Comparison of ENCODE assay signal across 28 cellular contexts in the genomic region with DNA sequence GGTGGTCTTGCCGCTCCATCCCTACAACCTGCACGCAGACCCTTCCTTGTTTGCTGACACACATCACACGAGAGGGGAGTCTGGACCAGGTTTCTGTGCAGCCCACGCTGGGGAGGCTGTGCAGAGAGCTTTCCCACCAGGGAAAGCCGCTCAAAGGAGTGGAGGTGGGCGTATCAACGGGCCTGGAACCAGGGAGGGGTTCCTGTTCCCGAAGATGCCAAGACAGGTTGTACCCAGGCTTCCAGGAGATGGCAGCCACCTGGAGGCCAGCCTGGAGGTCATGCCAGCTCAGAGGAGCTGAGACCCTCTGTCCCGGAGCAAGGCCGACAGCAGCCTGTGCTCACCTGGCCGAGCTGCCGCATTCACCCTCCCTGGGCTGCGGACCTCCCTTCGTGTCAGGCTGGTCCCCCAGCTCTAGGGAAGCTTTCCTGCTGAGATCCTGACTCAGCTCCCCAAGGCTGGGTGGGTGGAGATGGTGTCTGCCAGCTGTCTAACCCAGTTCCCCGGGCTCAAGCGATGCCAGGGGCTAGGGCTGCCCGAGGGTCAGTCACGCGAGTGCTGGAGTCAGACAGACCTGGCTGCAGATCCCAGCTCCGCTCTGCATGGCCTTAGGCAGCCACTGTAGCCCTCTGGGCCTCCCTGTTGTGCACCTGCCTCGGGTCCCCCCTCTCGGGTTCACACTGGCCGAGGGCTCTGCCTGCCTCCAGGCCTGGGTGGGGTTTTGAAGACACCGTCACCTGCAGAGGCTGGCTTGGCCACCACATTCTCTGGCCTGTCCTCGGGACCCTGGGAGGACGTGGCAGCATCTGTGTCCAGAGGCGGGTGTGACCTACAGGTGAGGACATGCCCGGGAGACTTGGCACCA. TPM values are rescaled to one million over a fixed set of nuclear protein-coding genes. Genes with fewer than 3 reads are reported as not detected.
"Had no signal": no experiment of that assay in that cellular context is flagged by ENCODE, and none has a peak within 500 bp of the region (broad histone marks: within the 10 kb centered on the region; RNA-seq: fewer than 3 reads in every experiment).

No MANE protein-coding gene starts in this region.

- H3K36me3 ChIP-seq: left lung, neutrophil, right lobe of liver, suprapubic skin, thoracic aorta, tibial artery, uterus had no signal

- H3K79me2 ChIP-seq: parathyroid adenoma had no signal

- H2AFZ ChIP-seq: parathyroid adenoma had no signal

- H3K27ac ChIP-seq: left lung, neutrophil, parathyroid adenoma, psoas muscle, right lobe of liver, suprapubic skin, thoracic aorta, tibial artery, uterus had no signal

- H3K4me1 ChIP-seq: left lung, parathyroid adenoma, psoas muscle, right lobe of liver, suprapubic skin, tibial artery, uterus had no signal

- H3K27me3 ChIP-seq: right lobe of liver, uterus had no signal

- H3K4me3 ChIP-seq: left lung, lung, psoas muscle, right lobe of liver, smooth muscle cell, suprapubic skin, thoracic aorta, tibial artery, uterus had no signal

- DNase-seq: head of caudate nucleus; hippocampal formation; kidney glomerular epithelial cell; left cardiac atrium; naive thymus-derived CD8-positive, alpha-beta T cell; occipital lobe; psoas muscle; right lobe of liver; stimulated activated CD4-positive, alpha-beta T cell treated with anti-CD3 and anti-CD28 coated beads, Interleukin-1b, Interleukin-23, amount 100 ng/mL, for 48 hours; stimulated activated CD4-positive, alpha-beta T cell treated with anti-CD3 and anti-CD28 coated beads, Interleukin-2, amount 100 ng/mL, for 48 hours; stimulated activated CD4-positive, alpha-beta T cell treated with anti-CD3 and anti-CD28 coated beads, Interleukin-4, amount 100 ng/mL, for 4 hours; stimulated activated CD8-positive, alpha-beta memory T cell treated with anti-CD3 and anti-CD28 coated beads, Interleukin-4, amount 100 ng/mL, for 48 hours; stimulated activated naive CD4-positive, alpha-beta T cell treated with Interleukin-2 at 50 U/mL for 16 hours; tibial artery; trophoblast cell; uterus had no signal

- H3K9me3 ChIP-seq: left lung, neutrophil, psoas muscle, right lobe of liver, suprapubic skin, thoracic aorta, tibial artery, uterus had no signal

- H3K4me2 ChIP-seq: smooth muscle cell had no signal

- ATAC-seq: left cardiac atrium; left lung; naive thymus-derived CD8-positive, alpha-beta T cell; psoas muscle had no signal

- H3K9ac ChIP-seq: parathyroid adenoma had no signal

RNA-seq across cellular contexts. Expression of a gene that starts 29.7 kb away (rescaled TPM):
- total RNA-seq: left cardiac atrium; mesenteric fat pad; naive thymus-derived CD8-positive, alpha-beta T cell; osteocyte; posterior vena cava; psoas muscle; smooth muscle cell; subcutaneous adipose tissue; thoracic aorta had no signal
- polyA plus RNA-seq: liver; naive thymus-derived CD8-positive, alpha-beta T cell; psoas muscle had no signal
